ENCODE assay signal across 8 cellular contexts in genomic region chr5:372911-373709, GRCh38. TPM values are rescaled to one million over a fixed set of nuclear protein-coding genes. Genes with fewer than 3 reads are reported as not detected.
DNase-seq lines count a peak whose midpoint lies in the region; ATAC-seq and TF ChIP-seq lines count a peak whose summit lies in the region.

No MANE protein-coding gene starts in this region.

- no peaks in the 10 kb centered on the region for H3K79me1 ChIP-seq in H9 (ENCODE audit: insufficient read depth, low read depth, low read length, poor library complexity, severe bottlenecking)

- no peak for TF ChIP-seq EP300 in upper lobe of left lung (IDR thresholded peaks at IDR 0.05)

- no peak for ATAC-seq in upper lobe of left lung (ENCODE audit: low FRiP score in 2 of 2)

- no peak overlapping the region for H3K23ac ChIP-seq in H9 (ENCODE audit: insufficient read length, low read depth, low read length)

- no peak overlapping the region for H2BK120ac ChIP-seq in H9 (ENCODE audit: low read depth, low read length, poor library complexity, severe bottlenecking)

- H4K20me1 ChIP-seq in H9 (ENCODE audit: control insufficient read depth, insufficient read depth, insufficient read length) = no peaks in the 10 kb centered on the region

- H2BK15ac ChIP-seq in H9 (ENCODE audit: low read depth, low read length) = no peak overlapping the region

- H3K9ac ChIP-seq in H9 (ENCODE audit: extremely low read depth, insufficient read length, low read length) = no peak overlapping the region

- H4K5ac ChIP-seq in H9 (ENCODE audit: insufficient read length, low read depth, low read length) = no peak overlapping the region

- no peak for TF ChIP-seq CTCF in H9 (conservative IDR thresholded peaks at IDR 0.05)
- TF ChIP-seq CTCF in left ventricle myocardium inferior (IDR thresholded peaks at IDR 0.05; ENCODE audit: borderline replicate concordance) = no peak
- TF ChIP-seq CTCF in upper lobe of left lung (IDR thresholded peaks at IDR 0.05) = no peak

- peaks cover 5% of the 10 kb centered on the region for H3K23me2 ChIP-seq in H9 (ENCODE audit: insufficient read length, low read depth, low read length, poor library complexity, severe bottlenecking)

- peak overlapping the region; percentile 28 for H3K4me2 ChIP-seq in H9 (ENCODE audit: insufficient read depth, insufficient read length, low read length)

- H2BK20ac ChIP-seq in H9 (ENCODE audit: low read depth, low read length, poor library complexity, severe bottlenecking) = no peak overlapping the region

- no peak for TF ChIP-seq POLR2A in upper lobe of left lung (IDR thresholded peaks at IDR 0.05)

- peak overlapping the region; percentile 26 to 39; a peak in 3 of 5 replicates for H3K4me3 Mint-ChIP-seq in H9

- peaks cover 2% of the 10 kb centered on the region; the same call in 1 of the 2 replicates for H3K27me3 ChIP-seq in H9 (ENCODE audit: insufficient read depth, low read length)
- H3K27me3 ChIP-seq in left ventricle myocardium inferior (ENCODE audit: low read depth) = peaks cover 25% of the 10 kb centered on the region
- no peaks in the 10 kb centered on the region for H3K27me3 ChIP-seq in upper lobe of left lung

- no peak overlapping the region for H3T11ph ChIP-seq in H9 (ENCODE audit: low read length)

- no peak overlapping the region for H3K27ac ChIP-seq in H9 (ENCODE audit: insufficient read length, low read depth, low read length)
- H3K27ac ChIP-seq in left ventricle myocardium inferior (replicated peaks) = no peak overlapping the region
- peak overlapping the region in 1 of 4 donors; percentile 69 for H3K27ac ChIP-seq in upper lobe of left lung

- intact Hi-C loops in left ventricle myocardium inferior (cut with micrococcal nuclease) = no loop called here

- no peaks in the 10 kb centered on the region for H3K9me3 Mint-ChIP-seq in H9

- H2BK5ac ChIP-seq in H9 (ENCODE audit: insufficient read length, low read length) = no peak overlapping the region

- H3K18ac ChIP-seq in H9 (ENCODE audit: insufficient read length, low read depth, low read length) = peak overlapping the region; percentile 21

- H3K27ac Mint-ChIP-seq in H9 = no peak overlapping the region

- no peak overlapping the region for H3K4ac ChIP-seq in H9 (ENCODE audit: low read depth, low read length)

- no peak overlapping the region for H4K91ac ChIP-seq in H9 (ENCODE audit: insufficient read length, low read depth, low read length)

- DNase-seq in H9 (peak; percentile 46), RPMI7951 (ENCODE audit: low read depth) (peak; percentile 91), left ventricle myocardium inferior (no peak), upper lobe of left lung (peak; percentile 21 to 82), SKM-1 (lab: John Stamatoyannopoulos, UW; ENCODE audit: unreplicated experiment) (no peak), pons (ENCODE audit: low spot score) (no peak), islet precursor cell (no peak)

- H2BK12ac ChIP-seq in H9 (ENCODE audit: insufficient read length, low read depth, low read length) = no peak overlapping the region

- no peak overlapping the region for H3K56ac ChIP-seq in H9 (ENCODE audit: insufficient read length, low read depth, low read length)

- WGBS in H9 (ENCODE audit: extremely low coverage, insufficient read length, low lambda C conversion rate) = no CpG with 5 or more reads among the region's 27 CpGs
- 57% methylated on average over 7 to 26 of the region's 27 CpGs for WGBS in upper lobe of left lung, 2 donors

- no peak overlapping the region for H2AFZ ChIP-seq in H9 (ENCODE audit: low read length)

- H3K4me3 ChIP-seq in GM08714 (ENCODE audit: low read length) = peak overlapping the region; percentile 44; the same call in 1 of the 2 replicates
- H3K4me3 ChIP-seq in left ventricle myocardium inferior = peak overlapping the region; percentile 65
- H3K4me3 ChIP-seq in upper lobe of left lung = peak overlapping the region in 3 of 4 donors; percentile 30 to 57 (median 42)

- no peaks in the 10 kb centered on the region for H3K79me2 ChIP-seq in H9 (ENCODE audit: insufficient read depth, low read length)

- peaks cover 12 to 22% of the 10 kb centered on the region in 2 experiments for H3K4me1 Mint-ChIP-seq in H9

- no peak overlapping the region for H4K8ac ChIP-seq in H9 (replicated peaks; ENCODE audit: insufficient read length, low read depth, low read length)

- no peaks in the 10 kb centered on the region; a peak in 1 of 7 replicates for H3K36me3 Mint-ChIP-seq in H9 (ENCODE audit: insufficient read depth in 1 of 3, low read depth in 3 of 3)

- H3K36me3 ChIP-seq in left ventricle myocardium inferior = no peaks in the 10 kb centered on the region
- H3K36me3 ChIP-seq in upper lobe of left lung = no peaks in the 10 kb centered on the region

- H3K4me1 ChIP-seq in H9 (ENCODE audit: insufficient read depth, low read length) (no peaks in the 10 kb centered on the region), left ventricle myocardium inferior (peaks cover 32% of the 10 kb centered on the region), upper lobe of left lung (peaks cover 8 to 44% (median 18%) of the 10 kb centered on the region in 4 donors)

- H2AK5ac ChIP-seq in H9 (ENCODE audit: insufficient read length, low read length) = no peak overlapping the region

- no peaks in the 10 kb centered on the region for H3K9me3 ChIP-seq in H9 (ENCODE audit: control insufficient read depth, low read depth, low read length)
- no peaks in the 10 kb centered on the region for H3K9me3 ChIP-seq in left ventricle myocardium inferior (replicated peaks)
- H3K9me3 ChIP-seq in upper lobe of left lung = no peaks in the 10 kb centered on the region

- no peak overlapping the region; the same call in 1 of the 2 replicates for H3K14ac ChIP-seq in H9 (ENCODE audit: insufficient read depth, low read length)

- peaks cover 51% of the 10 kb centered on the region for H3K27me3 Mint-ChIP-seq in H9 (ENCODE audit: low read depth)

RNA-seq across cellular contexts. Expression of gene AHRR, which starts 51.6 kb away (rescaled TPM):
- total RNA-seq in H9 (2021) (1.7 and 2.2 TPM in 2 replicates), left ventricle myocardium inferior (1.4 TPM), upper lobe of left lung (1 to 10 TPM; 1.3 to 8.6 (median 4.4) TPM)
- 51.8 and 62.2 TPM in 2 replicates for total RNA-seq in RPMI7951 (2014; rRNA removed; shearing (Covaris generic))

Comparison
In these comparisons a context has a peak if more than half of its experiments do, and no peak if none do; other contexts are left out.
1. DNase-seq: peak in H9 (single experiment), RPMI7951 (single experiment) and upper lobe of left lung (2 of 2); none in left ventricle myocardium inferior (single experiment), SKM-1 (single experiment), pons (single experiment) and islet precursor cell (single experiment).
2. Peak in every context shown above with its lines, with median percentiles within 50 percentile points of each other: H3K4me3 ChIP-seq.